ENCODE assay signal across 11 cellular contexts in the genomic region with DNA sequence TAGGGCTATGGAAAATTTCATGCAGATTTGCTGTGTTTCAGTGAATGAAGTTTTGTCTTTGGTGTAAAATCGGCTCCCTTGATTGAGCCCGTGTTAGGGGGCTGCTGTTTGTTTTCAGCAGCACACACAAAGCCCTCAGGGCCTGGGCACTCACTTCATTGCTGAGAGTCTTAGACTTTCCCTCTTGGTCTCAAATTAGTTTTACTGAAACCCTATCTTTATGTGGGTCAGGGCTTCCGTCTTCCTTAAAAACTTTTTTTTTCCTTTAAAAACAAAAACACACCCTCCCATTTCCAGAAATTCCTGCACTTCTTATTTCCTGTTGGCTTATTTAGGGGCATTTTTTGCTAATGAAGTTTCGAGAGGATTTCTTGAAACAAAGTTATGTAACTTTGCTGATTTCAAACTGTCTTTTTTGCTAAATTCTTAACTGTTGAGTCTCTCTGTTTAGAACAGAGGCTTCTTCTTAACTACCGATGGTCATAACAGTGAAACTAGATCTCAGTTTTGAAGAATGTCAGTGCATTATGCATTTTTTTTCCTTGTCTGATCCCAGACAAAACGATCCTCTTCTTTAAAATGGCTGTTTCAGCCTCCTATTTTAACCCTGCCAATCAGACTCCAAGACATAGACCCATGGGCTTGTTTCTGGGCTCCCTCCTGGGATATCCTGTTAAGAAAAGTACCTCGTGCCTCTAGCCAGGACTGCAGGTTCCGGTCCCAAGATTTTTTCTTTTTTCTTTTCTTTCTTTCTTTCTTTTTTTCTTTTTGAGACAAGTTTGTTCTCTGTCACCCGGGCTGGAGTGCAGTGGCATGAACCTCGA. TPM values are rescaled to one million over a fixed set of nuclear protein-coding genes. Genes with fewer than 3 reads are reported as not detected.
DNase-seq lines count a peak whose midpoint lies in the region; ATAC-seq and TF ChIP-seq lines count a peak whose summit lies in the region.
"Had no signal": no experiment of that assay in that cellular context is flagged by ENCODE, and none has a peak within 500 bp of the region (broad histone marks: within the 10 kb centered on the region; RNA-seq: fewer than 3 reads in every experiment).

No MANE protein-coding gene starts in this region.

- no peaks in the 10 kb centered on the region for H3K27me3 ChIP-seq in ectodermal cell (ENCODE audit: control insufficient read depth, insufficient read depth, low read length, poor library complexity, severe bottlenecking)
- no peaks in the 10 kb centered on the region for H3K27me3 ChIP-seq in thyroid gland

- H3K9me3 ChIP-seq in ectodermal cell (ENCODE audit: control insufficient read depth, low read length): no peaks in the 10 kb centered on the region
- H3K9me3 ChIP-seq in mesodermal cell (ENCODE audit: control insufficient read depth, low read length): no peaks in the 10 kb centered on the region
- H3K9me3 ChIP-seq in thyroid gland: no peaks in the 10 kb centered on the region

- TF ChIP-seq CTCF in thyroid gland (IDR thresholded peaks at IDR 0.05): no peak

- H3K4me3 ChIP-seq in ectodermal cell (ENCODE audit: insufficient read depth, low read depth, low read length): no peak overlapping the region
- no peak overlapping the region for H3K4me3 ChIP-seq in mesodermal cell (ENCODE audit: extremely low read depth, insufficient read depth, low read length, poor library complexity, severe bottlenecking)
- no peak overlapping the region for H3K4me3 ChIP-seq in thyroid gland (replicated peaks in 1 of 3)

- WGBS in ectodermal cell, 2 experiments: 55 to 61% methylated on average over 10 of the region's 10 CpGs
- WGBS in mesodermal cell (ENCODE audit: insufficient coverage in 2 of 2), 2 experiments: 54 to 63% methylated on average over 6 to 9 of the region's 10 CpGs
- WGBS in thyroid gland, 2 donors: 45 to 51% methylated on average over 10 of the region's 10 CpGs

- no peak for TF ChIP-seq POLR2A in thyroid gland (IDR thresholded peaks at IDR 0.05)

- H3K4me1 ChIP-seq in ectodermal cell (ENCODE audit: control insufficient read depth, insufficient read depth, low read length) (peaks cover 37% of the 10 kb centered on the region), mesodermal cell (ENCODE audit: control insufficient read depth, insufficient read depth, low read length, poor library complexity, severe bottlenecking) (peaks cover 30% of the 10 kb centered on the region), thyroid gland (peaks cover 18 to 32% of the 10 kb centered on the region in 2 donors)

- DNase-seq in M059J (ENCODE audit: low read depth) (peak; percentile 75), thyroid gland (no peak), GDM1 (lab: John Stamatoyannopoulos, UW) (no peak), SKM-1 (lab: John Stamatoyannopoulos, UW; ENCODE audit: unreplicated experiment) (no peak)
- DNase-seq: activated CD4-positive, alpha-beta T cell treated with anti-CD3 and anti-CD28 coated beads for 48 hours; anterior cingulate cortex; H7 had no signal

- H3K27ac ChIP-seq in ectodermal cell (ENCODE audit: insufficient read depth, low read depth, low read length, poor library complexity, severe bottlenecking) (peak overlapping the region; percentile 98), mesodermal cell (ENCODE audit: low read depth, low read length, severe bottlenecking) (peak overlapping the region; percentile 98), thyroid gland (peak overlapping the region; percentile 37 to 64 (median 57))

- intact Hi-C loops in thyroid gland (cut with DNase I): no loop called here

- H3K36me3 ChIP-seq in ectodermal cell (ENCODE audit: control insufficient read depth, insufficient read depth, low read length): no peaks in the 10 kb centered on the region
- no peaks in the 10 kb centered on the region for H3K36me3 ChIP-seq in mesodermal cell (ENCODE audit: control insufficient read depth, insufficient read depth, low read length)
- no peaks in the 10 kb centered on the region for H3K36me3 ChIP-seq in thyroid gland

- ATAC-seq in GM19397 (IDR thresholded peaks at IDR 0.05; ENCODE audit: unreplicated experiment): no peak
- ATAC-seq in HG03460 (IDR thresholded peaks at IDR 0.05; ENCODE audit: unreplicated experiment): no peak

RNA-seq across cellular contexts. Expression of a gene that starts 23.3 kb away (rescaled TPM):
- total RNA-seq in M059J (2014; rRNA removed; shearing (Covaris generic)): 208 and 216 TPM in 2 replicates
- 75.8 TPM for polyA plus RNA-seq in ectodermal cell (2013, experiment 1 of 4)
- polyA plus RNA-seq in ectodermal cell (2013, experiment 2 of 4): 83.0 TPM
- 61.0 TPM for polyA plus RNA-seq in ectodermal cell (2013, experiment 3 of 4)
- 70.8 TPM for polyA plus RNA-seq in ectodermal cell (2013, experiment 4 of 4)
- 67.9 TPM for polyA plus RNA-seq in mesodermal cell (2013, experiment 1 of 2)
- 72.7 TPM for polyA plus RNA-seq in mesodermal cell (2013, experiment 2 of 2)
- 100 to 1,000 TPM in 2 of 4 donors, 10 to 100 TPM in 2; 60.1 to 112 (median 93.5) TPM for total RNA-seq in thyroid gland

RNA-seq across cellular contexts. Expression of a gene that starts 23.4 kb away (rescaled TPM):
- total RNA-seq in M059J (2014; rRNA removed; shearing (Covaris generic)): 20.7 and 26.3 TPM in 2 replicates
- 34.5 TPM for polyA plus RNA-seq in ectodermal cell (2013, experiment 1 of 4)
- 27.1 TPM for polyA plus RNA-seq in ectodermal cell (2013, experiment 2 of 4)
- 25.0 TPM for polyA plus RNA-seq in ectodermal cell (2013, experiment 3 of 4)
- 25.4 TPM for polyA plus RNA-seq in ectodermal cell (2013, experiment 4 of 4)
- 25.3 TPM for polyA plus RNA-seq in mesodermal cell (2013, experiment 1 of 2)
- 28.3 TPM for polyA plus RNA-seq in mesodermal cell (2013, experiment 2 of 2)
- 10 to 100 TPM; 21.3 to 26.5 (median 24.3) TPM for total RNA-seq in thyroid gland
